ENCODE assay signal across 12 cellular contexts in the genomic region with DNA sequence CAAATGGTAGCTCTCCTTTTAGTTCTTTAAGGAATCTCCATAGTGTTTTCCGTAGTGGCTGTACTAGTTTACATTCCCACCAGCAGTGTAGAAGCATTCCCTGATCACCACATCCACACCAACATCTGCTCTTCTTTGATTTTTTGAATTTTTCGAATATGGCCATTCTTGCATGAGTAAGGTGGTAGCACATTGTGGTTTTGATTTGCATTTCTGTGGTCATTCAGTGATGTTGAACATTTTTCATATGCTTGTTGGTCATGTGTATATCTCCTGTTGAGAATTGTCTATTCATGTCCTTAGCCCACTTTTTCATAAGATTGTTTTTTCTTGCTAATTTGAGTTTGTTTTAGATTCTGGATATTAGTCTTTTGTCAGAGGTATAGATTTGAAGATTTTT.
DNase-seq lines count a peak whose midpoint lies in the region; ATAC-seq and TF ChIP-seq lines count a peak whose summit lies in the region.
"Had no signal": no experiment of that assay in that cellular context is flagged by ENCODE, and none has a peak within 500 bp of the region (broad histone marks: within the 10 kb centered on the region; RNA-seq: fewer than 3 reads in every experiment).

No MANE protein-coding gene starts in this region.

- H3K4me1 ChIP-seq in DOHH2 (ENCODE audit: control insufficient read depth, low read length) = peaks cover 13% of the 10 kb centered on the region

- H4K20me1 ChIP-seq in DOHH2 (ENCODE audit: control insufficient read depth, insufficient read depth, low read depth, low read length) = no peaks in the 10 kb centered on the region

- DNase-seq in astrocyte of the spinal cord (ENCODE audit: low read depth, low spot score) (peak; percentile 85), NCI-H524 treated with DMSO at 0.1 percent for 48 hours (lab: John Stamatoyannopoulos, UW) (no peak), activated T-cell treated with anti-CD3 and anti-CD28 coated beads for 4 hours (no peak), NCI-H1436 (lab: John Stamatoyannopoulos, UW) (no peak)
- DNase-seq in T-helper 2 cell treated with Interferon-gamma antibody and Interleukin-4, amounts not matched to agents 5 μg/mL and 100 μg/mL, for 36 hours (ENCODE audit: low spot score) = no peak
- DNase-seq: H7, NCI-H446 treated with DMSO at 0.1 percent for 48 hours had no signal

- peaks cover 11% of the 10 kb centered on the region for H3K36me3 Mint-ChIP-seq in T-helper 2 cell treated with Interferon-gamma antibody and Interleukin-4, amounts not matched to agents 5 μg/mL and 100 μg/mL, for 36 hours (ENCODE audit: low read depth)

- H3K9me3 Mint-ChIP-seq in T-helper 2 cell treated with Interferon-gamma antibody and Interleukin-4, amounts not matched to agents 5 μg/mL and 100 μg/mL, for 36 hours = peaks cover 12% of the 10 kb centered on the region

- 0 out of 2 replicates have a peak overlapping the region, but pooled peaks have one; percentile 16 for H3K4me2 ChIP-seq in DOHH2 (ENCODE audit: low read length)

- in situ Hi-C loops in astrocyte of the spinal cord (cut with HindIII; ENCODE audit: low sequenced_read_pairs) = no loop called here

- no peaks in the 10 kb centered on the region for H3K4me1 Mint-ChIP-seq in T-helper 2 cell treated with Interferon-gamma antibody and Interleukin-4, amounts not matched to agents 5 μg/mL and 100 μg/mL, for 36 hours (ENCODE audit: low read depth)

- no peaks in the 10 kb centered on the region for H3K9me2 ChIP-seq in DOHH2 (replicated peaks; ENCODE audit: control insufficient read depth, low read length)

- H3K4me3 Mint-ChIP-seq in T-helper 2 cell treated with Interferon-gamma antibody and Interleukin-4, amounts not matched to agents 5 μg/mL and 100 μg/mL, for 36 hours = no peak overlapping the region

- H3K36me3 ChIP-seq in DOHH2 (ENCODE audit: control insufficient read depth, low read length) = no peaks in the 10 kb centered on the region
- H3K36me3 ChIP-seq: cardiac muscle cell had no signal

- no peaks in the 10 kb centered on the region for H3K9me3 ChIP-seq in DOHH2 (ENCODE audit: control insufficient read depth, insufficient read depth, low read length)

- peak; percentile 96 for ATAC-seq in GM19468 (IDR thresholded peaks at IDR 0.05; ENCODE audit: extremely low read depth, unreplicated experiment)
- ATAC-seq in HG03064 (IDR thresholded peaks at IDR 0.05; ENCODE audit: low read depth, unreplicated experiment) = peak; percentile 99

- H3K27ac ChIP-seq in DOHH2 (ENCODE audit: low read depth, low read length) = no peak overlapping the region
- H3K27ac ChIP-seq: cardiac muscle cell, VCaP had no signal

- TF ChIP-seq CTCF in DOHH2 (IDR thresholded peaks at IDR 0.05; ENCODE audit: low read depth, low read length, poor library complexity, severe bottlenecking) (no peak), astrocyte of the spinal cord (IDR thresholded peaks at IDR 0.05; ENCODE audit: low read depth, low read length) (no peak)

- no peaks in the 10 kb centered on the region for H3K27me3 ChIP-seq in DOHH2 (ENCODE audit: control insufficient read depth, low read length)
- H3K27me3 ChIP-seq: cardiac muscle cell had no signal

- H3K27me3 Mint-ChIP-seq in T-helper 2 cell treated with Interferon-gamma antibody and Interleukin-4, amounts not matched to agents 5 μg/mL and 100 μg/mL, for 36 hours (ENCODE audit: low read depth) = no peaks in the 10 kb centered on the region

- no peak overlapping the region for H3K4me3 ChIP-seq in DOHH2 (ENCODE audit: low read length)
- H3K4me3 ChIP-seq in astrocyte of the spinal cord (ENCODE audit: low read depth, low read length) = no peak overlapping the region
- H3K4me3 ChIP-seq: cardiac muscle cell had no signal

- H3K79me2 ChIP-seq in DOHH2 (ENCODE audit: control insufficient read depth, low read length) = no peaks in the 10 kb centered on the region

- no peaks in the 10 kb centered on the region for H3F3A ChIP-seq in DOHH2 (ENCODE audit: control insufficient read depth, insufficient read depth)

- no peak overlapping the region for H3K27ac Mint-ChIP-seq in T-helper 2 cell treated with Interferon-gamma antibody and Interleukin-4, amounts not matched to agents 5 μg/mL and 100 μg/mL, for 36 hours
